8 cellular contexts compared by ENCODE assay signal in genomic region chr12:94186461-94187237, GRCh38. TPM values are rescaled to one million over a fixed set of nuclear protein-coding genes. Genes with fewer than 3 reads are reported as not detected.
DNase-seq lines count a peak whose midpoint lies in the region; FAIRE-seq and TF ChIP-seq lines count a peak whose summit lies in the region.

No MANE protein-coding gene starts in this region.

- H3K36me3 ChIP-seq in testis (ENCODE audit: low read depth, missing control alignments) (no peaks in the 10 kb centered on the region), small intestine (ENCODE audit: control insufficient read depth in 2 of 2, insufficient read depth in 2 of 2, low read length in 2 of 2) (no peaks in the 10 kb centered on the region)

- intact Hi-C loops in testis (cut with DNase I; ENCODE audit: low total_unique reads): no loop called here

- H3K4me1 ChIP-seq in testis (peaks cover 3% of the 10 kb centered on the region), small intestine (ENCODE audit: control insufficient read depth in 2 of 2, insufficient read depth in 1 of 2, low read depth in 1 of 2, low read length in 1 of 2) (peaks cover 3% of the 10 kb centered on the region in 2 donors)

- TF ChIP-seq POLR2A in testis (IDR thresholded peaks at IDR 0.05): no peak

- DNase-seq in NCI-H1417 (lab: John Stamatoyannopoulos, UW) (peak; percentile 90 to 98 (median 93)), cerebellar cortex (ENCODE audit: low spot score) (peak; percentile 89), kidney tubule cell (ENCODE audit: low spot score) (peak; percentile 42), testis (peak; percentile 76), small intestine (no peak), SW 1271 (lab: John Stamatoyannopoulos, UW) (no peak)
- DNase-seq in T-helper 2 cell treated with Interferon-gamma antibody and Interleukin-4, amounts not matched to agents 5 μg/mL and 100 μg/mL, for 36 hours (ENCODE audit: low spot score): no peak
- no peak for DNase-seq in stimulated activated CD8-positive, alpha-beta memory T cell treated with anti-CD3 and anti-CD28 coated beads, Interleukin-4, amount 100 ng/mL, for 48 hours

- FAIRE-seq in small intestine (lab: Jason Lieb, UNC): no peak

- 42 to 48% methylated on average over 37 of the region's 37 CpGs for WGBS in testis, 2 donors
- WGBS in small intestine, 3 donors: 66 to 81% (median 73%) methylated on average over 37 of the region's 37 CpGs

- H3K27me3 ChIP-seq in testis: no peaks in the 10 kb centered on the region
- no peaks in the 10 kb centered on the region for H3K27me3 ChIP-seq in small intestine (ENCODE audit: control insufficient read depth in 2 of 2, insufficient read depth in 2 of 2, low read length in 2 of 2)

- H3K27ac ChIP-seq in testis: no peak overlapping the region
- no peak overlapping the region for H3K27ac ChIP-seq in small intestine (ENCODE audit: low read depth in 1 of 2, low read length in 1 of 2)

- peaks cover 6% of the 10 kb centered on the region for H3K4me1 Mint-ChIP-seq in T-helper 2 cell treated with Interferon-gamma antibody and Interleukin-4, amounts not matched to agents 5 μg/mL and 100 μg/mL, for 36 hours (ENCODE audit: low read depth)

- H3K27ac Mint-ChIP-seq in T-helper 2 cell treated with Interferon-gamma antibody and Interleukin-4, amounts not matched to agents 5 μg/mL and 100 μg/mL, for 36 hours: no peak overlapping the region

- H3K27me3 Mint-ChIP-seq in T-helper 2 cell treated with Interferon-gamma antibody and Interleukin-4, amounts not matched to agents 5 μg/mL and 100 μg/mL, for 36 hours (ENCODE audit: low read depth): no peaks in the 10 kb centered on the region

- TF ChIP-seq CTCF in testis (IDR thresholded peaks at IDR 0.05): no peak

- H3K9me3 ChIP-seq in testis (no peaks in the 10 kb centered on the region), small intestine (ENCODE audit: control insufficient read depth, low read depth) (no peaks in the 10 kb centered on the region)

- H3K9me3 Mint-ChIP-seq in T-helper 2 cell treated with Interferon-gamma antibody and Interleukin-4, amounts not matched to agents 5 μg/mL and 100 μg/mL, for 36 hours: peaks cover 6% of the 10 kb centered on the region

- H3K4me3 ChIP-seq in testis (peak overlapping the region; percentile 6 to 48), small intestine (ENCODE audit: low read depth in 1 of 2, low read length in 2 of 2) (no peak overlapping the region)

- peaks cover 19% of the 10 kb centered on the region for H3K36me3 Mint-ChIP-seq in T-helper 2 cell treated with Interferon-gamma antibody and Interleukin-4, amounts not matched to agents 5 μg/mL and 100 μg/mL, for 36 hours (ENCODE audit: low read depth)

- H3K4me3 Mint-ChIP-seq in T-helper 2 cell treated with Interferon-gamma antibody and Interleukin-4, amounts not matched to agents 5 μg/mL and 100 μg/mL, for 36 hours: no peak overlapping the region

RNA-seq across cellular contexts. Expression of gene PLXNC1, which starts 38.3 kb away (rescaled TPM):
- total RNA-seq in testis: 100 to 1,000 TPM in 1 of 2 donors, 10 to 100 TPM in 1; 96.5 to 201 TPM
- 36.5 TPM for polyA plus RNA-seq in testis (ENCODE audit: insufficient read depth, low read depth, low replicate concordance)
- 1 to 10 TPM in 2 of 3 donors, under 1 TPM in 1; 0.22 to 1.4 (median 1.1) TPM for polyA plus RNA-seq in small intestine

Comparison
In these comparisons a context has a peak if more than half of its experiments do, and no peak if none do; other contexts are left out.
1. DNase-seq: peak in NCI-H1417 (3 of 3), cerebellar cortex (single experiment), kidney tubule cell (single experiment) and testis (single experiment); none in small intestine (single experiment), T-helper 2 cell treated with Interferon-gamma antibody and Interleukin-4, amounts not matched to agents 5 μg/mL and 100 μg/mL, for 36 hours (single experiment), SW 1271 (0 of 2) and stimulated activated CD8-positive, alpha-beta memory T cell treated with anti-CD3 and anti-CD28 coated beads, Interleukin-4, amount 100 ng/mL, for 48 hours (single experiment).
2. H3K4me3 ChIP-seq: peak in testis (2 of 2); none in small intestine (0 of 2).
3. RNA of gene PLXNC1, which starts 38.3 kb away (polyA plus RNA-seq): 36.5 TPM in testis (single experiment); 0.22 to 1.4 TPM in small intestine; every median in the first group is over 10 times any median in the second.